ENCODE assay signal across 12 cellular contexts in the genomic region with DNA sequence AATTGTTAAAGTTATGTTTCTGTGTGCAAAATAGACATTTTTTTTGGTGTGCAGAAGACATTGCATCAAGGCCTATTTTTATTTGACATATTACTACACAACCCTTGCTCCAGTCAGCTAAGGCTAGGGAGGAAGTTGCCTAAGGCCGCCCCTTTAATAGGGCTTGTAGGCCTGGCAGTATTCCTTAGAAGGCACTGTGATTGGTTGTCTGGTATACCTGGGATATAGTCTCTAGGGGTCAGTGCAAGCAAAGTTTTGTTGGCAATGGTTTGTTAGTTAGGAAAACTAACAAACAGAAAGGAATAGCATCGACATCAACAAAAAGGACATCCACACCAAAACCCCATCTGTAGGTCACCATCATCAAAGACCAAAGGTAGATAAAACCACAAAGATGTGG. TPM values are rescaled to one million over a fixed set of nuclear protein-coding genes. Genes with fewer than 3 reads are reported as not detected.
A peak's percentile ranks its signal among the peaks of the same experiment; 100 is the strongest.
DNase-seq lines count a peak whose midpoint lies in the region; ATAC-seq, FAIRE-seq and TF ChIP-seq lines count a peak whose summit lies in the region.
"Had no signal": no experiment of that assay in that cellular context is flagged by ENCODE, and none has a peak within 500 bp of the region (broad histone marks: within the 10 kb centered on the region; RNA-seq: fewer than 3 reads in every experiment).

No MANE protein-coding gene starts in this region.

- CTCF ChIA-PET in Calu3 (lab: Charles Lee) (interaction anchor here (0.8 kb wide), 1 partner anchor 170 kb away, joined by 3 read pairs; no protein-coding TSS in a partner anchor), WTC11 (lab: Charles Lee) (interaction anchor here (0.6 to 1.6 kb wide), 14 partner anchors 9 to 458 kb away, joined by 3 to 8 read pairs (median 4); partner anchors contain the start of gene SLC37A2)

- FAIRE-seq in D721Med (lab: Jason Lieb, UNC) = no peak

- BruUV-seq in Calu3 (replicated peaks; lab: Mats Ljungman, UMichigan) = no TSS peak

- TF ChIP-seq EP300 in Ishikawa (IDR thresholded peaks at IDR 0.05; ENCODE audit: borderline replicate concordance) = no peak

- no peaks in the 10 kb centered on the region for H3K9me3 Mint-ChIP-seq in Calu3 (ENCODE audit: low read depth, unreplicated experiment)
- no peaks in the 10 kb centered on the region for H3K9me3 Mint-ChIP-seq in WTC11
- H3K9me3 Mint-ChIP-seq: activated naive CD4-positive, alpha-beta T cell treated with anti-CD3 and anti-CD28 coated beads, Interleukin-2, amount 50 U/mL, for 24 hours; natural killer cell had no signal

- no peaks in the 10 kb centered on the region for H3K27me3 Mint-ChIP-seq in Calu3 (ENCODE audit: unreplicated experiment)
- peaks cover 6% of the 10 kb centered on the region for H3K27me3 Mint-ChIP-seq in WTC11 (ENCODE audit: low read depth)
- H3K27me3 Mint-ChIP-seq: activated naive CD4-positive, alpha-beta T cell treated with anti-CD3 and anti-CD28 coated beads, Interleukin-2, amount 50 U/mL, for 24 hours had no signal

- intact Hi-C loops in Calu3 (cut with micrococcal nuclease; ENCODE audit: unreplicated experiment) = loop anchor here (2.0 to 5.0 kb wide), 2 partner anchors 86 to 170 kb away; no protein-coding TSS in a partner anchor

- ATAC-seq in WTC11 = peak; percentile 100
- no peak for ATAC-seq in HG03432 (IDR thresholded peaks at IDR 0.05; ENCODE audit: unreplicated experiment)
- ATAC-seq in HG03442 (IDR thresholded peaks at IDR 0.05; ENCODE audit: unreplicated experiment) = no peak
- ATAC-seq: gastroesophageal sphincter, natural killer cell had no signal

- DNase-seq in Calu3 (peak; percentile 17), WTC11 (ENCODE audit: low spot score) (no peak), iris pigment epithelial cell (ENCODE audit: low read depth) (peak; percentile 34), D721Med (ENCODE audit: insufficient read length, low spot score) (no peak), NCI-H146 treated with DMSO at 0.1 percent for 48 hours (lab: John Stamatoyannopoulos, UW; ENCODE audit: unreplicated experiment) (no peak)
- DNase-seq: natural killer cell, NCI-H2029 had no signal

- H3K4me1 Mint-ChIP-seq in Calu3 (ENCODE audit: low read depth, unreplicated experiment) = no peaks in the 10 kb centered on the region
- H3K4me1 Mint-ChIP-seq in WTC11 = peaks cover 3% of the 10 kb centered on the region; the same call in 1 of the 2 replicates
- H3K4me1 Mint-ChIP-seq: activated naive CD4-positive, alpha-beta T cell treated with anti-CD3 and anti-CD28 coated beads, Interleukin-2, amount 50 U/mL, for 24 hours; natural killer cell had no signal

- H3K27ac Mint-ChIP-seq in Calu3 (ENCODE audit: unreplicated experiment) (no peak overlapping the region), WTC11 (no peak overlapping the region)
- H3K27ac Mint-ChIP-seq: activated naive CD4-positive, alpha-beta T cell treated with anti-CD3 and anti-CD28 coated beads, Interleukin-2, amount 50 U/mL, for 24 hours; natural killer cell had no signal

- POLR2A ChIA-PET in WTC11 (lab: Charles Lee) = no interaction called here

- TF ChIP-seq RAD21 in Ishikawa (IDR thresholded peaks at IDR 0.05; ENCODE audit: low read depth) = 0 out of 2 replicates have a peak, but pooled peaks have one; percentile 15

- no peak overlapping the region for H3K4me3 Mint-ChIP-seq in Calu3 (ENCODE audit: low read depth, unreplicated experiment)
- no peak overlapping the region for H3K4me3 Mint-ChIP-seq in WTC11
- H3K4me3 Mint-ChIP-seq: activated naive CD4-positive, alpha-beta T cell treated with anti-CD3 and anti-CD28 coated beads, Interleukin-2, amount 50 U/mL, for 24 hours; natural killer cell had no signal

- H3K36me3 Mint-ChIP-seq in Calu3 (ENCODE audit: insufficient read depth, unreplicated experiment) = peaks cover 5% of the 10 kb centered on the region
- H3K36me3 Mint-ChIP-seq in WTC11 = no peaks in the 10 kb centered on the region
- H3K36me3 Mint-ChIP-seq: natural killer cell had no signal

- no peak for TF ChIP-seq CTCF in Calu3 (IDR thresholded peaks at IDR 0.05; ENCODE audit: unreplicated experiment)
- TF ChIP-seq CTCF in WTC11 (IDR thresholded peaks at IDR 0.05) = no peak
- no peak for TF ChIP-seq CTCF in D721Med (IDR thresholded peaks at IDR 0.05; ENCODE audit: insufficient read depth, missing control alignments)

TF ChIP-seq in Ishikawa, 13 proteins besides CTCF, POLR2A, EP300 and RAD21 (continues in another document):
- TF ChIP-seq FOXM1 (IDR thresholded peaks at IDR 0.05; ENCODE audit: borderline replicate concordance, low read depth) = no peak
- no peak for TF ChIP-seq TAF1 (IDR thresholded peaks at IDR 0.05; ENCODE audit: low read depth)
- TF ChIP-seq CEBPB (IDR thresholded peaks at IDR 0.05) = no peak
- TF ChIP-seq USF1 (IDR thresholded peaks at IDR 0.05) = no peak
- no peak for TF ChIP-seq TEAD4 (IDR thresholded peaks at IDR 0.05)
- no peak for TF ChIP-seq MAX (IDR thresholded peaks at IDR 0.05)
- TF ChIP-seq NFIC (IDR thresholded peaks at IDR 0.05) = no peak
- TF ChIP-seq YY1 (IDR thresholded peaks at IDR 0.05; ENCODE audit: low read depth) = no peak

TF ChIP-seq in WTC11, 78 proteins besides CTCF, POLR2A, EP300 and RAD21:
- TF ChIP-seq EMX1 (CRISPR knock-in tag; IDR thresholded peaks at IDR 0.05) (no peak), CBFB (CRISPR knock-in tag; IDR thresholded peaks at IDR 0.05; ENCODE audit: low read depth) (no peak), MYBL2 (CRISPR knock-in tag; IDR thresholded peaks at IDR 0.05) (no peak), CREM (CRISPR knock-in tag; IDR thresholded peaks at IDR 0.05) (no peak), ZBTB21 (CRISPR knock-in tag; IDR thresholded peaks at IDR 0.05; ENCODE audit: borderline replicate concordance) (no peak), NR3C1 (CRISPR knock-in tag; conservative IDR thresholded peaks at IDR 0.05; ENCODE audit: low read depth) (no peak), RORB (CRISPR knock-in tag; IDR thresholded peaks at IDR 0.05) (no peak), ETV6 (CRISPR knock-in tag; IDR thresholded peaks at IDR 0.05) (no peak), GABPB1 (CRISPR knock-in tag; IDR thresholded peaks at IDR 0.05) (no peak), GRHL2 (CRISPR knock-in tag; IDR thresholded peaks at IDR 0.05; ENCODE audit: insufficient replicate concordance, severe bottlenecking) (no peak), SMAD4 (CRISPR knock-in tag; IDR thresholded peaks at IDR 0.05) (no peak), MXD4 (CRISPR knock-in tag; IDR thresholded peaks at IDR 0.05; ENCODE audit: borderline replicate concordance) (no peak), PREB (CRISPR knock-in tag; IDR thresholded peaks at IDR 0.05; ENCODE audit: borderline replicate concordance) (no peak)
- TF ChIP-seq, protein P1, sequence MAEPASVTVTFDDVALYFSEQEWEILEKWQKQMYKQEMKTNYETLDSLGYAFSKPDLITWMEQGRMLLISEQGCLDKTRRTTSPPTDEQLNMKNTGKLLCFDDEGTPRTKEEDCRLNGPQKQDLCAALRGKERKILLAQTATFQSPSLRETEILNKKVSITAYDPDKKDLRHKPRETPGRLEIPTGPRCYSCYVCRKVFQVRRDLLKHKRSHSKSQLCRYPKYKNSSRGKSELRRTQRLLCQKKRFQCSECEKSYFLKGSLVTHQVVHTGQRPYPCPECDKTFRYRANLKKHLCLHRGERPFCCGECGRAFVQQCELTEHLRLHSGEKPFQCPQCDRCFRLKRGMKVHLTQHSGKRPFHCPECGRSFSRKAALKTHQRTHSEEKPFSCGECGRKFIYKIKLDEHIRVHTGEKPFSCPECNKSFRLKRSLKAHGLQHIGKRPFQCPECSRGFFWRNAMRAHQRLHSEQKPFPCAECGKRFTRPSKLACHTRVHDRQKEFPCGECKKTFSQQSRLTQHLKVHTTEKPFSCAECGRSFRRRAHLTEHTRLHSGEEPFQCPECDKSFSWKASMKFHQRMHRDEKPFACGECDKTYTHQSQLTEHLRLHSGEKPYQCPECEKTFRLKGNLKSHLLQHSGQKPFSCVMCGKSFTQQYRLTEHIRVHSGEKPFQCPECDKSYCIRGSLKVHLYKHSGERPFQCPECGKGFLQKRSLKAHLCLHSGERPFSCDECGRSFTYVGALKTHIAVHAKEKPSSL (CRISPR knock-in tag; conservative IDR thresholded peaks at IDR 0.05) = no peak
- TF ChIP-seq, protein P2, sequence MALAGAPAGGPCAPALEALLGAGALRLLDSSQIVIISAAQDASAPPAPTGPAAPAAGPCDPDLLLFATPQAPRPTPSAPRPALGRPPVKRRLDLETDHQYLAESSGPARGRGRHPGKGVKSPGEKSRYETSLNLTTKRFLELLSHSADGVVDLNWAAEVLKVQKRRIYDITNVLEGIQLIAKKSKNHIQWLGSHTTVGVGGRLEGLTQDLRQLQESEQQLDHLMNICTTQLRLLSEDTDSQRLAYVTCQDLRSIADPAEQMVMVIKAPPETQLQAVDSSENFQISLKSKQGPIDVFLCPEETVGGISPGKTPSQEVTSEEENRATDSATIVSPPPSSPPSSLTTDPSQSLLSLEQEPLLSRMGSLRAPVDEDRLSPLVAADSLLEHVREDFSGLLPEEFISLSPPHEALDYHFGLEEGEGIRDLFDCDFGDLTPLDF (CRISPR knock-in tag; IDR thresholded peaks at IDR 0.05) = no peak

RNA-seq across cellular contexts. Expression of gene CCDC15, which starts 16.9 kb away (rescaled TPM):
- total RNA-seq in Calu3 (2022) (2.3 TPM in 2 replicates), WTC11 (2021) (2.1 to 2.6 TPM (median 2.4 TPM) in 3 replicates)

RNA-seq across cellular contexts. Expression of gene HEPACAM, which starts 35.1 kb away (rescaled TPM):
- total RNA-seq in Calu3 (2022) (not detected in 2 replicates), WTC11 (2021) (not detected in 3 replicates)
- total RNA-seq: natural killer cell had no signal

RNA-seq across cellular contexts. Expression of gene HEPN1, which starts 51.9 kb away (rescaled TPM):
- total RNA-seq in Calu3 (2022) (not detected in 2 replicates), WTC11 (2021) (not detected in 3 replicates)
- total RNA-seq: natural killer cell had no signal

Comparison
In these comparisons a context has a peak if more than half of its experiments do, and no peak if none do; other contexts are left out.
1. DNase-seq: peak in Calu3 (single experiment) and iris pigment epithelial cell (single experiment); none in WTC11 (single experiment), D721Med (single experiment) and NCI-H146 treated with DMSO at 0.1 percent for 48 hours (single experiment).